Comparison of ENCODE assay signal across 8 cellular contexts in genomic region chr14:99601301-99601945, GRCh38. TPM values are rescaled to one million over a fixed set of nuclear protein-coding genes. Genes with fewer than 3 reads are reported as not detected.
DNase-seq lines count a peak whose midpoint lies in the region; ATAC-seq and TF ChIP-seq lines count a peak whose summit lies in the region.

No MANE protein-coding gene starts in this region.

- no peak overlapping the region for H3K27ac Mint-ChIP-seq in activated naive CD8-positive, alpha-beta T cell
- H3K27ac Mint-ChIP-seq in activated naive CD8-positive, alpha-beta T cell treated with anti-CD3 and anti-CD28 coated beads, Interleukin-2, amount 50 U/mL, for 24 hours: no peak overlapping the region

- H2AFZ ChIP-seq in mammary epithelial cell (ENCODE audit: low read depth, low read length) (peak overlapping the region; percentile 26), mesenchymal stem cell (ENCODE audit: low read depth, low read length) (peak overlapping the region; percentile 10)

- no peak overlapping the region for H4K8ac ChIP-seq in mesenchymal stem cell (ENCODE audit: low read length)

- TF ChIP-seq POLR2A in upper lobe of left lung (IDR thresholded peaks at IDR 0.05) (peak in 1 of 4 donors; percentile 21), GM18505 (IDR thresholded peaks at IDR 0.05; ENCODE audit: borderline replicate concordance, extremely low read depth, insufficient read depth, insufficient read length) (no peak)

- H3K23ac ChIP-seq in mesenchymal stem cell (ENCODE audit: low read length in 2 of 2): no peak overlapping the region

- H2BK12ac ChIP-seq in mesenchymal stem cell (ENCODE audit: low read length in 2 of 2): peak overlapping the region in 1 of 2 experiments; percentile 22

- no peaks in the 10 kb centered on the region for H3K27me3 ChIP-seq in mammary epithelial cell (ENCODE audit: insufficient read depth, low read length)
- H3K27me3 ChIP-seq in mesenchymal stem cell (ENCODE audit: control insufficient read depth in 1 of 2, insufficient read depth in 1 of 2, low read length in 2 of 2): peaks cover 14 to 66% of the 10 kb centered on the region in 2 experiments
- H3K27me3 ChIP-seq in upper lobe of left lung: peaks cover 0 to 13% (median 0%) of the 10 kb centered on the region in 4 donors

- no peaks in the 10 kb centered on the region for H3K9me3 Mint-ChIP-seq in activated naive CD8-positive, alpha-beta T cell (ENCODE audit: low read depth)
- no peaks in the 10 kb centered on the region for H3K9me3 Mint-ChIP-seq in activated naive CD8-positive, alpha-beta T cell treated with anti-CD3 and anti-CD28 coated beads, Interleukin-2, amount 50 U/mL, for 24 hours

- H3K9ac ChIP-seq in mammary epithelial cell (ENCODE audit: insufficient read depth, low read length) (no peak overlapping the region), mesenchymal stem cell (ENCODE audit: low read length) (no peak overlapping the region)

- peaks cover 73% of the 10 kb centered on the region for H3K79me2 ChIP-seq in mammary epithelial cell (ENCODE audit: insufficient read depth, low read length)

- intact Hi-C loops in mammary epithelial cell (cut with micrococcal nuclease): no loop called here

- TF ChIP-seq CTCF in mammary epithelial cell (conservative IDR thresholded peaks at IDR 0.05 in 1 of 2, IDR thresholded peaks at IDR 0.05 in 1 of 2; ENCODE audit: extremely low read depth in 1 of 2, insufficient read depth in 1 of 2, low read depth in 1 of 2, low read length in 2 of 2): no peak
- TF ChIP-seq CTCF in upper lobe of left lung (IDR thresholded peaks at IDR 0.05): peak in 1 of 6 experiments; percentile 19
- no peak for TF ChIP-seq CTCF in GM10248 (IDR thresholded peaks at IDR 0.05; ENCODE audit: control extremely low read depth, extremely low read depth, low read depth, missing control alignments)

- H2BK5ac ChIP-seq in mesenchymal stem cell (ENCODE audit: low read depth, low read length, poor library complexity, severe bottlenecking): no peak overlapping the region

- POLR2A ChIA-PET in GM10248 (lab: Yijun Ruan, JAX): no interaction called here

- ATAC-seq in activated naive CD8-positive, alpha-beta T cell treated with anti-CD3 and anti-CD28 coated beads, Interleukin-2, amount 50 U/mL, for 24 hours: no peak
- no peak for ATAC-seq in upper lobe of left lung (ENCODE audit: low FRiP score in 2 of 2)
- ATAC-seq in GM18505 (IDR thresholded peaks at IDR 0.05; ENCODE audit: unreplicated experiment): no peak
- ATAC-seq in HG03442 (IDR thresholded peaks at IDR 0.05; ENCODE audit: unreplicated experiment): no peak

- H3K4me1 Mint-ChIP-seq in activated naive CD8-positive, alpha-beta T cell (ENCODE audit: low read depth): peaks cover 29% of the 10 kb centered on the region
- peaks cover 21% of the 10 kb centered on the region for H3K4me1 Mint-ChIP-seq in activated naive CD8-positive, alpha-beta T cell treated with anti-CD3 and anti-CD28 coated beads, Interleukin-2, amount 50 U/mL, for 24 hours

- dilution Hi-C loops in mammary epithelial cell (cut with HindIII; ENCODE audit: low sequenced_read_pairs): no loop called here

- H4K91ac ChIP-seq in mesenchymal stem cell (ENCODE audit: low read length): no peak overlapping the region

- no peaks in the 10 kb centered on the region for H3K27me3 Mint-ChIP-seq in activated naive CD8-positive, alpha-beta T cell
- peaks cover 3% of the 10 kb centered on the region for H3K27me3 Mint-ChIP-seq in activated naive CD8-positive, alpha-beta T cell treated with anti-CD3 and anti-CD28 coated beads, Interleukin-2, amount 50 U/mL, for 24 hours

- no peak overlapping the region for H3K14ac ChIP-seq in mesenchymal stem cell (ENCODE audit: low read length in 2 of 2)

- peak in 3 of 4 donors; percentile 23 to 67 (median 35) for TF ChIP-seq EP300 in upper lobe of left lung (IDR thresholded peaks at IDR 0.05)

- H3K4me3 Mint-ChIP-seq in activated naive CD8-positive, alpha-beta T cell: peak overlapping the region; percentile 68
- H3K4me3 Mint-ChIP-seq in activated naive CD8-positive, alpha-beta T cell treated with anti-CD3 and anti-CD28 coated beads, Interleukin-2, amount 50 U/mL, for 24 hours: no peak overlapping the region

- no peaks in the 10 kb centered on the region for H3K36me3 Mint-ChIP-seq in activated naive CD8-positive, alpha-beta T cell
- no peaks in the 10 kb centered on the region for H3K36me3 Mint-ChIP-seq in activated naive CD8-positive, alpha-beta T cell treated with anti-CD3 and anti-CD28 coated beads, Interleukin-2, amount 50 U/mL, for 24 hours (ENCODE audit: low read depth)

- H3K18ac ChIP-seq in mesenchymal stem cell (ENCODE audit: low read depth in 1 of 2, low read length in 2 of 2): no peak overlapping the region

- DNase-seq in activated naive CD8-positive, alpha-beta T cell treated with anti-CD3 and anti-CD28 coated beads, Interleukin-2, amount 50 U/mL, for 24 hours: no peak
- DNase-seq in mammary epithelial cell: no peak
- DNase-seq in mesenchymal stem cell: no peak
- DNase-seq in upper lobe of left lung: peak in 1 of 2 donors; percentile 74
- DNase-seq in GM10248 (ENCODE audit: extremely low spot score): no peak

- CTCF ChIA-PET in mammary epithelial cell (lab: Charles Lee; ENCODE audit: low non-redundant PET): interaction anchor here (0.6 kb wide), 1 partner anchor 48 kb away, joined by 3 read pairs; no protein-coding TSS in a partner anchor
- CTCF ChIA-PET in GM10248 (lab: Yijun Ruan, JAX): interaction anchor here (0.8 kb wide), 1 partner anchor 22 kb away, joined by 3 read pairs; no protein-coding TSS in a partner anchor

- H2AK5ac ChIP-seq in mesenchymal stem cell (ENCODE audit: low read length, severe bottlenecking): peak overlapping the region; percentile 17

- H3K36me3 ChIP-seq in mammary epithelial cell (ENCODE audit: insufficient read depth, low read length) (no peaks in the 10 kb centered on the region), mesenchymal stem cell (ENCODE audit: control insufficient read depth in 1 of 2, insufficient read depth in 2 of 2, low read depth in 1 of 2, low read length in 2 of 2) (peaks cover 0 to 7% of the 10 kb centered on the region in 2 experiments), upper lobe of left lung (no peaks in the 10 kb centered on the region)

- no peak overlapping the region for H2BK15ac ChIP-seq in mesenchymal stem cell (ENCODE audit: low read depth, poor library complexity, severe bottlenecking)

- H3K9me3 ChIP-seq in mammary epithelial cell (replicated peaks; ENCODE audit: insufficient read depth, low read length) (no peaks in the 10 kb centered on the region), mesenchymal stem cell (ENCODE audit: control insufficient read depth, low read length) (no peaks in the 10 kb centered on the region), upper lobe of left lung (no peaks in the 10 kb centered on the region)

- BruUV-seq in mammary epithelial cell (replicated peaks; lab: Mats Ljungman, UMichigan): no TSS peak

- no peak overlapping the region for H3K4ac ChIP-seq in mesenchymal stem cell (ENCODE audit: low read depth in 1 of 2, low read length in 2 of 2)

- no peak overlapping the region for H2BK120ac ChIP-seq in mesenchymal stem cell (ENCODE audit: low read depth, low read length)

- H3K4me3 ChIP-seq in mammary epithelial cell (replicated peaks in 1 of 3; ENCODE audit: insufficient read depth in 1 of 3, low read depth in 2 of 3, low read length in 3 of 3): peak overlapping the region in 2 of 3 experiments; percentile 67 to 68
- no peak overlapping the region for H3K4me3 ChIP-seq in mesenchymal stem cell (ENCODE audit: insufficient read depth in 1 of 2, low read depth in 1 of 2, low read length in 2 of 2)
- H3K4me3 ChIP-seq in upper lobe of left lung: peak overlapping the region in 3 of 4 donors; percentile 86 to 92 (median 90)

- H3K4me1 ChIP-seq in mammary epithelial cell (ENCODE audit: insufficient read depth, low read length) (peaks cover 36% of the 10 kb centered on the region), mesenchymal stem cell (ENCODE audit: control insufficient read depth, insufficient read depth, low read depth, low read length) (peaks cover 39% of the 10 kb centered on the region), upper lobe of left lung (peaks cover 57 to 82% (median 65%) of the 10 kb centered on the region in 4 donors)

- 54% methylated on average over 7 of the region's 9 CpGs for WGBS in mammary epithelial cell (ENCODE audit: low coverage, missing lambda C conversion rate)
- 67% methylated on average over 6 of the region's 9 CpGs for WGBS in mesenchymal stem cell
- WGBS in upper lobe of left lung, 2 donors: 59 to 60% methylated on average over 7 to 9 of the region's 9 CpGs

- in situ Hi-C loops in mammary epithelial cell (cut with MboI; ENCODE audit: low sequenced_read_pairs in 2 of 2): no loop called here

- H3K27ac ChIP-seq in mammary epithelial cell (ENCODE audit: insufficient read depth, low read depth, low read length): no peak overlapping the region
- H3K27ac ChIP-seq in mesenchymal stem cell (ENCODE audit: low read length, poor library complexity, severe bottlenecking): no peak overlapping the region
- peak overlapping the region; percentile 67 to 79 (median 72) for H3K27ac ChIP-seq in upper lobe of left lung

- H3K79me1 ChIP-seq in mesenchymal stem cell (replicated peaks; ENCODE audit: low read length, poor library complexity, severe bottlenecking): peaks cover 16% of the 10 kb centered on the region

- peak overlapping the region; percentile 84 for H3K4me2 ChIP-seq in mammary epithelial cell (ENCODE audit: insufficient read depth, low read depth, low read length)
- H3K4me2 ChIP-seq in mesenchymal stem cell (ENCODE audit: low read length, poor library complexity, severe bottlenecking): peak overlapping the region; percentile 24

- no peaks in the 10 kb centered on the region for H4K20me1 ChIP-seq in mammary epithelial cell (ENCODE audit: insufficient read depth, low read length)

RNA-seq across cellular contexts. Expression of gene CCDC85C, which starts 2.6 kb away (rescaled TPM):
- total RNA-seq in mammary epithelial cell (10 to 100 TPM in 1 of 2 donors, 1 to 10 TPM in 1; 8.3 to 32.6 TPM), upper lobe of left lung (10 to 100 TPM in 5 of 6 donors, 1 to 10 TPM in 1; 5.2 to 31.0 (median 20.4) TPM)
- 15.1 TPM for polyA plus RNA-seq in mammary epithelial cell
- 13.6 TPM for polyA minus RNA-seq in mammary epithelial cell
- 1.1 TPM for polyA plus RNA-seq in mesenchymal stem cell (2013, experiment 1 of 2)
- polyA plus RNA-seq in mesenchymal stem cell (2013, experiment 2 of 2): 1.2 TPM

RNA-seq across cellular contexts. Expression of gene HHIPL1, which starts 43.5 kb away (rescaled TPM):
- total RNA-seq in mammary epithelial cell (under 1 TPM; 0.38 to 0.83 TPM), upper lobe of left lung (1 to 10 TPM in 4 of 6 donors, under 1 TPM in 2; 0.61 to 2.2 (median 1.3) TPM)
- polyA plus RNA-seq in mammary epithelial cell: 0.06 TPM
- not detected for polyA minus RNA-seq in mammary epithelial cell
- polyA plus RNA-seq in mesenchymal stem cell (2013, experiment 1 of 2): 0.48 TPM
- polyA plus RNA-seq in mesenchymal stem cell (2013, experiment 2 of 2): 0.58 TPM

Comparison
In these comparisons a context has a peak if more than half of its experiments do, and no peak if none do; other contexts are left out.
1. H3K27ac ChIP-seq: peak in upper lobe of left lung (4 of 4); none in mammary epithelial cell (single experiment) and mesenchymal stem cell (single experiment).
2. H3K4me3 ChIP-seq: peak in mammary epithelial cell (2 of 3) and upper lobe of left lung (3 of 4); none in mesenchymal stem cell (0 of 2).